ENCODE assay signal across 2 cellular contexts in genomic region chr5:116554764-116555163, GRCh38.
TF ChIP-seq lines count a peak whose summit lies in the region.

No MANE protein-coding gene starts in this region.

TF ChIP-seq in HepG2, 621 proteins besides CTCF, POLR2A, EP300 and RAD21 (continues in another document):
- TF ChIP-seq FOXP1 (IDR thresholded peaks at IDR 0.05): no peak
- TF ChIP-seq FOXP1 (CRISPR knock-in tag; IDR thresholded peaks at IDR 0.05): peak; percentile 54; the same call in 1 of the 2 replicates
- TF ChIP-seq ZNF564 (CRISPR knock-in tag; IDR thresholded peaks at IDR 0.05): no peak
- no peak for TF ChIP-seq FOXA1 (IDR thresholded peaks at IDR 0.05)
- TF ChIP-seq FOXA1 (CRISPR knock-in tag; IDR thresholded peaks at IDR 0.05): peak; percentile 29; the same call in 1 of the 2 replicates
- TF ChIP-seq FOXP4 (CRISPR knock-in tag; IDR thresholded peaks at IDR 0.05): peak; percentile 54; the same call in 1 of the 2 replicates
- TF ChIP-seq SOX5 (CRISPR knock-in tag; IDR thresholded peaks at IDR 0.05; ENCODE audit: borderline replicate concordance): peak; percentile 23; the same call in 1 of the 2 replicates
- TF ChIP-seq ZMYM4 (CRISPR knock-in tag; IDR thresholded peaks at IDR 0.05): peak; percentile 33; the same call in 1 of the 2 replicates
- TF ChIP-seq ZNF609 (CRISPR knock-in tag; IDR thresholded peaks at IDR 0.05; ENCODE audit: borderline replicate concordance): peak; percentile 19; the same call in 1 of the 2 replicates
- 0 out of 2 replicates have a peak, but pooled peaks have one; percentile 58 for TF ChIP-seq ZNF644 (CRISPR knock-in tag; IDR thresholded peaks at IDR 0.05; ENCODE audit: low read depth)
- 0 out of 2 replicates have a peak, but pooled peaks have one; percentile 28 for TF ChIP-seq SAP130 (CRISPR knock-in tag; IDR thresholded peaks at IDR 0.05; ENCODE audit: low read depth)
- peak; percentile 84; the same call in 1 of the 2 replicates for TF ChIP-seq TFAP4 (IDR thresholded peaks at IDR 0.05; ENCODE audit: borderline replicate concordance, low read depth)
- no peak for TF ChIP-seq RFXANK (CRISPR knock-in tag; IDR thresholded peaks at IDR 0.05)
- TF ChIP-seq ZBTB42 (CRISPR knock-in tag; IDR thresholded peaks at IDR 0.05): 0 out of 2 replicates have a peak, but pooled peaks have one; percentile 42
- 0 out of 2 replicates have a peak, but pooled peaks have one; percentile 26 for TF ChIP-seq PAXIP1 (CRISPR knock-in tag; conservative IDR thresholded peaks at IDR 0.05)
- peak; percentile 70 for TF ChIP-seq HNF4A (CRISPR knock-in tag; IDR thresholded peaks at IDR 0.05)
- TF ChIP-seq FOXA3 (CRISPR knock-in tag; IDR thresholded peaks at IDR 0.05): peak; percentile 29; the same call in 1 of the 2 replicates

TF ChIP-seq in WTC11, 78 proteins besides CTCF, POLR2A, EP300 and RAD21:
- no peak for TF ChIP-seq ZNF512 (CRISPR knock-in tag; IDR thresholded peaks at IDR 0.05; ENCODE audit: borderline replicate concordance)
- no peak for TF ChIP-seq ZNF263 (CRISPR knock-in tag; IDR thresholded peaks at IDR 0.05; ENCODE audit: low read depth)
- no peak for TF ChIP-seq MXD4 (CRISPR knock-in tag; IDR thresholded peaks at IDR 0.05; ENCODE audit: borderline replicate concordance)
- no peak for TF ChIP-seq JAZF1 (CRISPR knock-in tag; IDR thresholded peaks at IDR 0.05)
- no peak for TF ChIP-seq IRF1 (CRISPR knock-in tag; IDR thresholded peaks at IDR 0.05)
- TF ChIP-seq MYBL2 (CRISPR knock-in tag; IDR thresholded peaks at IDR 0.05): no peak
- TF ChIP-seq ZBTB21 (CRISPR knock-in tag; IDR thresholded peaks at IDR 0.05; ENCODE audit: borderline replicate concordance): no peak
- no peak for TF ChIP-seq GRHL2 (CRISPR knock-in tag; IDR thresholded peaks at IDR 0.05; ENCODE audit: insufficient replicate concordance, severe bottlenecking)
- TF ChIP-seq HMGA2 (CRISPR knock-in tag; IDR thresholded peaks at IDR 0.05): no peak
- no peak for TF ChIP-seq E2F4 (CRISPR knock-in tag; IDR thresholded peaks at IDR 0.05; ENCODE audit: borderline replicate concordance, low read depth)
- TF ChIP-seq FOXJ3 (CRISPR knock-in tag; IDR thresholded peaks at IDR 0.05; ENCODE audit: borderline replicate concordance): no peak
- TF ChIP-seq USF1 (CRISPR knock-in tag; IDR thresholded peaks at IDR 0.05): no peak
- TF ChIP-seq MLX (CRISPR knock-in tag; IDR thresholded peaks at IDR 0.05): no peak
- TF ChIP-seq FOXP4 (CRISPR knock-in tag; IDR thresholded peaks at IDR 0.05): no peak
- TF ChIP-seq E2F1 (CRISPR knock-in tag; IDR thresholded peaks at IDR 0.05): no peak
- no peak for TF ChIP-seq OVOL2 (CRISPR knock-in tag; IDR thresholded peaks at IDR 0.05; ENCODE audit: borderline replicate concordance)
- TF ChIP-seq SOX15 (CRISPR knock-in tag; IDR thresholded peaks at IDR 0.05): no peak
- no peak for TF ChIP-seq CBFB (CRISPR knock-in tag; IDR thresholded peaks at IDR 0.05; ENCODE audit: low read depth)
TF ChIP-seq in WTC11: peak in this region for 0.
